Comparison of ENCODE assay signal across 9 cellular contexts in the genomic region with DNA sequence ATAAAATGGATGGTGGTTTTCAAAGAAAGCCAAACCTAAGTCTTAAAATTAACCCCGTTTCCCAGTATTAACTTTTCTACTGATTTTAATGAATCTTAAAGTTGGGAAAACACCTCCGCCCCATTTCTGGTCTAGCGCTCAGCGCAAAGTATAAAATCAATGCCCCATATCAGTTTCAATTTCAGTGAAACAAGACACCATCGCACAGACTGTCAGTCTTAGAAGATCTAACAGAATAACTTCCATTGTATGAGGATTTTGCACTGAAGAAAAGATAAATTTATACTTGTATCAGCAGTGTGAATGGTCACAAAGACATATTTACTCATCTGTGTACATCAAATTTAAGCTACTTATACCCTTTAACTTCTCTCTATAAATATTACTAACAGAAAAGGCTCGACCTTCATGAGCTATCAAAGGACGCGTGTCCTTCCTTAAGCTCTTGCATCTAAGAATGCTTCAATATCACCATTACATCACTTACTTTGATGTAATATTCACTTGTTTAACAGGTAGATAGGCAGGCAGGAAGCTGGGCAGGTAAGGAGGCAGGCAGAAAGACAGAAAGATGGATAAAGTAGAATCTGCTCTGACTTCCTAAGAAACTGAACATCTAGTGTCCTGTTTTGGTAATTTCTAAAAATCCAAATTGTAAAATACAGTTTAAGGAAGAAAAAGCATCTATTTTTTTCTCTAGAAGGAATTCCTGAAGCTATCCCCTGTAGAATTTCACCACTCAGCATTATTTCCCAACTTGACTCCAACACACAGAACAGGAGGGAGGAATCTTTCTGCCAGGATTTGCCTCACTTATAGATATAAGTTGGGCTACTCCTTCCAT.
DNase-seq lines count a peak whose midpoint lies in the region; ATAC-seq, FAIRE-seq and TF ChIP-seq lines count a peak whose summit lies in the region.
"Had no signal": no experiment of that assay in that cellular context is flagged by ENCODE, and none has a peak within 500 bp of the region (broad histone marks: within the 10 kb centered on the region; RNA-seq: fewer than 3 reads in every experiment).

No MANE protein-coding gene starts in this region.

- TF ChIP-seq RAD21 in A549 (conservative IDR thresholded peaks at IDR 0.05 in 1 of 2, IDR thresholded peaks at IDR 0.05 in 1 of 2) = no peak

- peaks cover 63% of the 10 kb centered on the region for H3K4me1 Mint-ChIP-seq in neural progenitor cell
- no peaks in the 10 kb centered on the region for H3K4me1 Mint-ChIP-seq in activated T-helper 17 cell treated with anti-CD3 and anti-CD28 coated beads, Interleukin-2, amount 50 U/mL, for 72 hours

- 89% methylated on average over 8 of the region's 8 CpGs for WGBS in A549 (ENCODE audit: missing lambda C conversion rate)

- H3K4me3 ChIP-seq in A549 (no peak overlapping the region), duodenal mucosa (ENCODE audit: low read depth in 1 of 2, low read length in 2 of 2) (no peak overlapping the region), neural progenitor cell (no peak overlapping the region)
- H3K4me3 ChIP-seq: BLaER1 had no signal

- H3K4me1 ChIP-seq in A549 (peaks cover 24% of the 10 kb centered on the region), duodenal mucosa (ENCODE audit: control insufficient read depth in 1 of 2, insufficient read depth in 2 of 2, low read length in 2 of 2) (no peaks in the 10 kb centered on the region), neural progenitor cell (peaks cover 73% of the 10 kb centered on the region)
- H3K4me1 ChIP-seq: BLaER1 had no signal

- peaks cover 3% of the 10 kb centered on the region for H3K27me3 Mint-ChIP-seq in neural progenitor cell (ENCODE audit: insufficient read depth, low read depth)
- H3K27me3 Mint-ChIP-seq in activated T-helper 17 cell treated with anti-CD3 and anti-CD28 coated beads, Interleukin-2, amount 50 U/mL, for 72 hours = peaks cover 3% of the 10 kb centered on the region

- no peak for TF ChIP-seq CTCF in A549 (IDR thresholded peaks at IDR 0.05)
- TF ChIP-seq CTCF in neural progenitor cell (IDR thresholded peaks at IDR 0.05) = no peak

- peak overlapping the region in 1 of 2 experiments; percentile 60; a peak in 4 of 6 replicates for H3K27ac ChIP-seq in A549
- H3K27ac ChIP-seq in duodenal mucosa (ENCODE audit: low read depth, low read length) = peak overlapping the region; percentile 11
- peak overlapping the region; percentile 11 for H3K27ac ChIP-seq in neural progenitor cell
- H3K27ac ChIP-seq: BLaER1 had no signal

- POLR2A ChIA-PET in A549 (lab: Yijun Ruan, JAX) = no interaction called here

- no peak overlapping the region for H2AFZ ChIP-seq in neural progenitor cell (replicated peaks)

- no peaks in the 10 kb centered on the region for H3K9me3 Mint-ChIP-seq in neural progenitor cell
- H3K9me3 Mint-ChIP-seq in activated T-helper 17 cell treated with anti-CD3 and anti-CD28 coated beads, Interleukin-2, amount 50 U/mL, for 72 hours = no peaks in the 10 kb centered on the region

- peaks cover 93% of the 10 kb centered on the region for H4K20me1 ChIP-seq in neural progenitor cell (ENCODE audit: low read depth)

- no peak for TF ChIP-seq POLR2A in A549 (IDR thresholded peaks at IDR 0.05; ENCODE audit: low read length)
- TF ChIP-seq POLR2A in erythroblast (IDR thresholded peaks at IDR 0.05; ENCODE audit: low read length) = no peak

- peaks cover 4% of the 10 kb centered on the region for H3F3A ChIP-seq in neural progenitor cell (ENCODE audit: low read depth)

- no peak for FAIRE-seq in A549 (lab: Jason Lieb, UNC)

- peaks cover 98% of the 10 kb centered on the region for H3K79me2 ChIP-seq in neural progenitor cell (ENCODE audit: low read depth)

- CTCF ChIA-PET in A549 (lab: Yijun Ruan, JAX) = no interaction called here

- DNase-seq in A549 (ENCODE audit: low read depth in 1 of 2, low spot score in 1 of 2) = no peak
- no peak for DNase-seq in neural progenitor cell (ENCODE audit: low spot score)
- DNase-seq in erythroblast (lab: John Stamatoyannopoulos, UW) = no peak

- peak overlapping the region; percentile 69 for H3K4me2 ChIP-seq in A549
- H3K4me2 ChIP-seq in neural progenitor cell = no peak overlapping the region
- H3K4me2 ChIP-seq: BLaER1 had no signal

- H3K9ac ChIP-seq in duodenal mucosa (ENCODE audit: low read depth in 1 of 2, low read length in 2 of 2) = no peak overlapping the region
- no peak overlapping the region for H3K9ac ChIP-seq in neural progenitor cell
- H3K9ac ChIP-seq: BLaER1 had no signal

- H3K36me3 ChIP-seq in duodenal mucosa (ENCODE audit: control insufficient read depth in 1 of 2, insufficient read depth in 2 of 2, low read length in 2 of 2) = no peaks in the 10 kb centered on the region
- H3K36me3 ChIP-seq in neural progenitor cell = no peaks in the 10 kb centered on the region

- TF ChIP-seq EP300 in A549 (IDR thresholded peaks at IDR 0.05) = no peak

- ATAC-seq in A549 = peak; percentile 21 to 34; a peak in 2 of 6 replicates
- peak; percentile 58 for ATAC-seq in HG03439 (IDR thresholded peaks at IDR 0.05; ENCODE audit: unreplicated experiment)
- no peak for ATAC-seq in activated T-helper 17 cell treated with anti-CD3 and anti-CD28 coated beads, Interleukin-2, amount 50 U/mL, for 72 hours (replicated peaks)
- no peak for ATAC-seq in HG02610 (IDR thresholded peaks at IDR 0.05; ENCODE audit: unreplicated experiment)
- ATAC-seq in GM21367 (IDR thresholded peaks at IDR 0.05; ENCODE audit: unreplicated experiment) = no peak

- H3K27me3 ChIP-seq in duodenal mucosa (ENCODE audit: control insufficient read depth in 1 of 2, insufficient read depth in 2 of 2, low read length in 2 of 2) = no peaks in the 10 kb centered on the region
- H3K27me3 ChIP-seq in neural progenitor cell = no peaks in the 10 kb centered on the region
- H3K27me3 ChIP-seq: BLaER1 had no signal

- H3K36me3 Mint-ChIP-seq in neural progenitor cell = peaks cover 5% of the 10 kb centered on the region
- no peaks in the 10 kb centered on the region for H3K36me3 Mint-ChIP-seq in activated T-helper 17 cell treated with anti-CD3 and anti-CD28 coated beads, Interleukin-2, amount 50 U/mL, for 72 hours (ENCODE audit: low read depth)

- no peak overlapping the region for H3K27ac Mint-ChIP-seq in neural progenitor cell
- H3K27ac Mint-ChIP-seq in activated T-helper 17 cell treated with anti-CD3 and anti-CD28 coated beads, Interleukin-2, amount 50 U/mL, for 72 hours = no peak overlapping the region

- H3K9me3 ChIP-seq in A549 (no peaks in the 10 kb centered on the region), duodenal mucosa (ENCODE audit: control insufficient read depth in 1 of 2, low read length in 2 of 2) (no peaks in the 10 kb centered on the region), neural progenitor cell (ENCODE audit: low read depth) (no peaks in the 10 kb centered on the region)
- H3K9me3 ChIP-seq: BLaER1 had no signal

- H3K4me3 Mint-ChIP-seq in neural progenitor cell = no peak overlapping the region
- no peak overlapping the region for H3K4me3 Mint-ChIP-seq in activated T-helper 17 cell treated with anti-CD3 and anti-CD28 coated beads, Interleukin-2, amount 50 U/mL, for 72 hours

TF ChIP-seq in A549, 52 proteins besides CTCF, POLR2A, EP300 and RAD21:
- TF ChIP-seq ZSCAN20 (CRISPR knock-in tag; IDR thresholded peaks at IDR 0.05) (no peak), MAFK (IDR thresholded peaks at IDR 0.05; ENCODE audit: partially characterized antibody) (peak; percentile 66)

Comparison
In these comparisons a context has a peak if more than half of its experiments do, and no peak if none do; other contexts are left out.
1. ATAC-seq: peak in A549 (2 of 2) and HG03439 (single experiment); none in activated T-helper 17 cell treated with anti-CD3 and anti-CD28 coated beads, Interleukin-2, amount 50 U/mL, for 72 hours (single experiment), HG02610 (single experiment) and GM21367 (single experiment).